Comparison of ENCODE assay signal across 6 cellular contexts in the genomic region with DNA sequence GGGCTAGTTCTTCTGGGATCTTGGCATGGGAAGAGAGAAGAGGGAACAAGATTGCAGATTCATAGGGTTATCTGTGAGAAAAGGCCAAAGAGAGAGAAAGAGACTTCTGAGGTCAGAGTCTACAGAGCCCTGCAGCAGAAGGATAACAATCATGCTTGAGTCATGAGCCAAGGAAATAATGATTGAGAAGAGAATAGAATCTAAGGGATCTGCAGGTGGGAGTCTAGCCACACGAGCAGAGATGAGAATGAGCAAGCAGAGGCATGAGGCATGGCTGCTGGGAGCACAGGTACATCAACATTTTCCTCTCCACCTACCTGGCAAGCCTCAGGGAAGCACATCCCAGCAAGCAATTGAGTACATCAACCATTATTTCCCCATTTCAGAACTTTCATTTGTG.
"Had no signal": no experiment of that assay in that cellular context is flagged by ENCODE, and none has a peak within 500 bp of the region (broad histone marks: within the 10 kb centered on the region; RNA-seq: fewer than 3 reads in every experiment).

No MANE protein-coding gene starts in this region.

- FAIRE-seq: HepG2, HTR-8/SVneo, K562 had no signal

- ATAC-seq: HepG2, K562 had no signal

- H3K4me3 ChIP-seq: K562 had no signal

- H3K27ac ChIP-seq: HL-60 had no signal

- DNase-seq: IMR-90, KBM-7 had no signal
